Comparison of ENCODE assay signal across 8 cellular contexts in genomic region chr17:10119203-10120112, GRCh38.
DNase-seq lines count a peak whose midpoint lies in the region; ATAC-seq, FAIRE-seq and TF ChIP-seq lines count a peak whose summit lies in the region.

No MANE protein-coding gene starts in this region.

- no peak for TF ChIP-seq EP300 in ovary (IDR thresholded peaks at IDR 0.05)

- FAIRE-seq in HTR-8/SVneo (lab: Jason Lieb, UNC): peak; percentile 16

- WGBS in ovary, 3 donors: 59 to 69% (median 62%) methylated on average over 9 of the region's 9 CpGs

- H3K4me1 ChIP-seq in ascending aorta: peaks cover 0 to 3% of the 10 kb centered on the region in 2 donors
- H3K4me1 ChIP-seq in mucosa of descending colon (ENCODE audit: low read depth): peaks cover 11% of the 10 kb centered on the region
- H3K4me1 ChIP-seq in ovary (ENCODE audit: insufficient read depth): peaks cover 20% of the 10 kb centered on the region

- H3K27me3 ChIP-seq in ascending aorta (no peaks in the 10 kb centered on the region), ovary (no peaks in the 10 kb centered on the region)

- H3K27ac ChIP-seq in ascending aorta (peak overlapping the region; percentile 0 to 14), coronary artery (peak overlapping the region in 1 of 2 donors; percentile 57), ovary (no peak overlapping the region)

- TF ChIP-seq POLR2A in ovary (IDR thresholded peaks at IDR 0.05): no peak

- peak; percentile 75 for ATAC-seq in mucosa of descending colon

- DNase-seq in CD1c-positive myeloid dendritic cell (ENCODE audit: extremely low spot score): peak; percentile 69
- no peak for DNase-seq in HTR-8/SVneo (ENCODE audit: insufficient read length, low spot score)
- DNase-seq in ascending aorta (ENCODE audit: low spot score in 2 of 2): no peak
- DNase-seq in mucosa of descending colon: peak; percentile 79 to 80 (median 79)
- DNase-seq in coronary artery (ENCODE audit: low spot score): no peak
- no peak for DNase-seq in ovary
- no peak for DNase-seq in stimulated activated CD4-positive, alpha-beta T cell treated with anti-CD3 and anti-CD28 coated beads, Interleukin-4, amount 100 ng/mL, for 24 hours
- DNase-seq in SHP77 treated with DMSO at 0.1 percent for 48 hours (lab: John Stamatoyannopoulos, UW): no peak

- H3K4me3 ChIP-seq in ascending aorta (no peak overlapping the region), mucosa of descending colon (no peak overlapping the region), coronary artery (no peak overlapping the region), ovary (no peak overlapping the region)

- H3K36me3 ChIP-seq in ascending aorta (no peaks in the 10 kb centered on the region), mucosa of descending colon (ENCODE audit: low read depth) (no peaks in the 10 kb centered on the region), ovary (no peaks in the 10 kb centered on the region)

- intact Hi-C loops in ascending aorta (cut with DNase I): no loop called here
- intact Hi-C loops in mucosa of descending colon (cut with DNase I, micrococcal nuclease): no loop called here
- intact Hi-C loops in ovary (cut with DNase I): no loop called here

- no peaks in the 10 kb centered on the region for H3K9me3 ChIP-seq in ascending aorta
- H3K9me3 ChIP-seq in mucosa of descending colon: no peaks in the 10 kb centered on the region
- H3K9me3 ChIP-seq in ovary: no peaks in the 10 kb centered on the region

- TF ChIP-seq CTCF in ascending aorta (IDR thresholded peaks at IDR 0.05) (no peak), mucosa of descending colon (IDR thresholded peaks at IDR 0.05) (no peak), coronary artery (IDR thresholded peaks at IDR 0.05) (no peak), ovary (IDR thresholded peaks at IDR 0.05) (no peak)

Comparison
In these comparisons a context has a peak if more than half of its experiments do, and no peak if none do; other contexts are left out.
1. DNase-seq: peak in CD1c-positive myeloid dendritic cell (single experiment) and mucosa of descending colon (3 of 3); none in HTR-8/SVneo (single experiment), ascending aorta (0 of 2), coronary artery (single experiment), ovary (0 of 5), stimulated activated CD4-positive, alpha-beta T cell treated with anti-CD3 and anti-CD28 coated beads, Interleukin-4, amount 100 ng/mL, for 24 hours (single experiment) and SHP77 treated with DMSO at 0.1 percent for 48 hours (single experiment).
2. H3K27ac ChIP-seq: peak in ascending aorta (2 of 2); none in ovary (0 of 2).